ENCODE assay signal across 15 cellular contexts in genomic region chr4:53432528-53433424, GRCh38. TPM values are rescaled to one million over a fixed set of nuclear protein-coding genes. Genes with fewer than 3 reads are reported as not detected.
DNase-seq lines count a peak whose midpoint lies in the region; ATAC-seq and TF ChIP-seq lines count a peak whose summit lies in the region.
"Had no signal": no experiment of that assay in that cellular context is flagged by ENCODE, and none has a peak within 500 bp of the region (broad histone marks: within the 10 kb centered on the region; RNA-seq: fewer than 3 reads in every experiment).

No MANE protein-coding gene starts in this region.

- H3K4me1 Mint-ChIP-seq in activated CD4-positive, alpha-beta T cell treated with anti-CD3 and anti-CD28 coated beads, Interleukin-2, amount 10 ng/mL, durations not matched to agents 7 days and 5 days: peaks cover 14% of the 10 kb centered on the region

- H3K36me3 ChIP-seq in OCI-LY3 (replicated peaks; ENCODE audit: low read depth, low read length): peaks cover 44% of the 10 kb centered on the region

- H3K27me3 ChIP-seq in OCI-LY3 (ENCODE audit: low read depth, low read length): no peaks in the 10 kb centered on the region
- H3K27me3 ChIP-seq: foreskin keratinocyte had no signal

- H3K9ac ChIP-seq in OCI-LY3 (ENCODE audit: low read length): no peak overlapping the region

- peaks cover 39% of the 10 kb centered on the region for H4K20me1 ChIP-seq in OCI-LY3 (ENCODE audit: insufficient read depth, low read length)

- H3K9me3 Mint-ChIP-seq in activated CD4-positive, alpha-beta T cell treated with anti-CD3 and anti-CD28 coated beads, Interleukin-2, amount 10 ng/mL, durations not matched to agents 7 days and 5 days: no peaks in the 10 kb centered on the region
- H3K9me3 Mint-ChIP-seq: stimulated activated naive CD8-positive, alpha-beta T cell treated with anti-CD3 and anti-CD28 coated beads, Interleukin-15, Interleukin-2, amounts not matched to agents 100 ng/mL and 50 ng/mL, for 24 hours had no signal

- H3K4me3 ChIP-seq in GM12864 (ENCODE audit: low read depth, low read length) (no peak overlapping the region), OCI-LY3 (ENCODE audit: low read length) (no peak overlapping the region; the same call in 1 of the 2 replicates)

- H2AFZ ChIP-seq in OCI-LY3 (ENCODE audit: low read depth, low read length): no peak overlapping the region

- CTCF ChIA-PET in activated CD4-positive, alpha-beta T cell treated with anti-CD3 and anti-CD28 coated beads, Interleukin-2, amount 10 ng/mL, durations not matched to agents 7 days and 5 days (lab: Charles Lee): interaction anchor here (1.0 kb wide), 1 partner anchor 21 kb away, joined by 4 read pairs; no protein-coding TSS in a partner anchor

- peaks cover 31% of the 10 kb centered on the region for H3K4me1 ChIP-seq in OCI-LY3 (ENCODE audit: low read length)
- H3K4me1 ChIP-seq: foreskin keratinocyte had no signal

- peak overlapping the region; percentile 71 for H3K4me2 ChIP-seq in OCI-LY3 (ENCODE audit: low read length)

- peaks cover 6% of the 10 kb centered on the region for H3K79me2 ChIP-seq in OCI-LY3 (ENCODE audit: low read length)

- peak overlapping the region; percentile 29 for H3K27ac ChIP-seq in OCI-LY3 (ENCODE audit: low read length)
- H3K27ac ChIP-seq: foreskin keratinocyte had no signal

- H3K4me3 Mint-ChIP-seq in activated CD4-positive, alpha-beta T cell treated with anti-CD3 and anti-CD28 coated beads, Interleukin-2, amount 10 ng/mL, durations not matched to agents 7 days and 5 days: no peak overlapping the region
- H3K4me3 Mint-ChIP-seq: stimulated activated naive CD8-positive, alpha-beta T cell treated with anti-CD3 and anti-CD28 coated beads, Interleukin-15, Interleukin-2, amounts not matched to agents 100 ng/mL and 50 ng/mL, for 24 hours had no signal

- no peaks in the 10 kb centered on the region for H3K9me3 ChIP-seq in OCI-LY3 (ENCODE audit: insufficient read depth, low read length)

- no peak for TF ChIP-seq POLR2A in erythroblast (IDR thresholded peaks at IDR 0.05; ENCODE audit: low read length)

- POLR2A ChIA-PET in activated CD4-positive, alpha-beta T cell treated with anti-CD3 and anti-CD28 coated beads, Interleukin-2, amount 10 ng/mL, durations not matched to agents 7 days and 5 days (lab: Charles Lee): no interaction called here

- DNase-seq in GM12864 (ENCODE audit: low read depth): peak; percentile 16
- no peak for DNase-seq in erythroblast (lab: John Stamatoyannopoulos, UW)
- DNase-seq in stimulated activated CD4-positive, alpha-beta T cell treated with anti-CD3 and anti-CD28 coated beads, Interleukin-2, amount 100 ng/mL, for 24 hours: no peak
- DNase-seq in kidney glomerular epithelial cell (lab: John Stamatoyannopoulos, UW): no peak
- DNase-seq in activated CD4-positive, alpha-beta T cell treated with anti-CD3 and anti-CD28 coated beads, Interleukin-2, amount 10 ng/mL, durations not matched to agents 7 days and 5 days: no peak
- DNase-seq: DMS53; foreskin keratinocyte; NCI-H1436; NCI-H82; SIG-M5; stimulated activated CD4-positive, alpha-beta T cell treated with anti-CD3 and anti-CD28 coated beads, Interleukin-4, amount 100 ng/mL, for 1 hour had no signal

- H3K27me3 Mint-ChIP-seq in activated CD4-positive, alpha-beta T cell treated with anti-CD3 and anti-CD28 coated beads, Interleukin-2, amount 10 ng/mL, durations not matched to agents 7 days and 5 days: no peaks in the 10 kb centered on the region
- H3K27me3 Mint-ChIP-seq: stimulated activated naive CD8-positive, alpha-beta T cell treated with anti-CD3 and anti-CD28 coated beads, Interleukin-15, Interleukin-2, amounts not matched to agents 100 ng/mL and 50 ng/mL, for 24 hours had no signal

- no peak overlapping the region for H3K27ac Mint-ChIP-seq in activated CD4-positive, alpha-beta T cell treated with anti-CD3 and anti-CD28 coated beads, Interleukin-2, amount 10 ng/mL, durations not matched to agents 7 days and 5 days

- TF ChIP-seq CTCF in GM12864 (IDR thresholded peaks at IDR 0.05; ENCODE audit: low read depth, low read length, missing control alignments) (no peak), OCI-LY3 (IDR thresholded peaks at IDR 0.05; ENCODE audit: low read depth, low read length) (no peak)

- H3K36me3 Mint-ChIP-seq in activated CD4-positive, alpha-beta T cell treated with anti-CD3 and anti-CD28 coated beads, Interleukin-2, amount 10 ng/mL, durations not matched to agents 7 days and 5 days (ENCODE audit: low read depth): peaks cover 53% of the 10 kb centered on the region

- ATAC-seq in GM18873 (IDR thresholded peaks at IDR 0.05; ENCODE audit: low FRiP score, unreplicated experiment) (peak; percentile 80), HG02759 (IDR thresholded peaks at IDR 0.05; ENCODE audit: unreplicated experiment) (peak; percentile 79)
- ATAC-seq: foreskin keratinocyte had no signal

RNA-seq across cellular contexts. Expression of gene FIP1L1, which starts 55.3 kb away (rescaled TPM):
- 10 to 100 TPM; 74.1 to 92.1 TPM for total RNA-seq in activated CD4-positive, alpha-beta T cell treated with anti-CD3 and anti-CD28 coated beads, Interleukin-2, amount 10 ng/mL, durations not matched to agents 7 days and 5 days
